Comparison of ENCODE assay signal across 8 cellular contexts in the genomic region with DNA sequence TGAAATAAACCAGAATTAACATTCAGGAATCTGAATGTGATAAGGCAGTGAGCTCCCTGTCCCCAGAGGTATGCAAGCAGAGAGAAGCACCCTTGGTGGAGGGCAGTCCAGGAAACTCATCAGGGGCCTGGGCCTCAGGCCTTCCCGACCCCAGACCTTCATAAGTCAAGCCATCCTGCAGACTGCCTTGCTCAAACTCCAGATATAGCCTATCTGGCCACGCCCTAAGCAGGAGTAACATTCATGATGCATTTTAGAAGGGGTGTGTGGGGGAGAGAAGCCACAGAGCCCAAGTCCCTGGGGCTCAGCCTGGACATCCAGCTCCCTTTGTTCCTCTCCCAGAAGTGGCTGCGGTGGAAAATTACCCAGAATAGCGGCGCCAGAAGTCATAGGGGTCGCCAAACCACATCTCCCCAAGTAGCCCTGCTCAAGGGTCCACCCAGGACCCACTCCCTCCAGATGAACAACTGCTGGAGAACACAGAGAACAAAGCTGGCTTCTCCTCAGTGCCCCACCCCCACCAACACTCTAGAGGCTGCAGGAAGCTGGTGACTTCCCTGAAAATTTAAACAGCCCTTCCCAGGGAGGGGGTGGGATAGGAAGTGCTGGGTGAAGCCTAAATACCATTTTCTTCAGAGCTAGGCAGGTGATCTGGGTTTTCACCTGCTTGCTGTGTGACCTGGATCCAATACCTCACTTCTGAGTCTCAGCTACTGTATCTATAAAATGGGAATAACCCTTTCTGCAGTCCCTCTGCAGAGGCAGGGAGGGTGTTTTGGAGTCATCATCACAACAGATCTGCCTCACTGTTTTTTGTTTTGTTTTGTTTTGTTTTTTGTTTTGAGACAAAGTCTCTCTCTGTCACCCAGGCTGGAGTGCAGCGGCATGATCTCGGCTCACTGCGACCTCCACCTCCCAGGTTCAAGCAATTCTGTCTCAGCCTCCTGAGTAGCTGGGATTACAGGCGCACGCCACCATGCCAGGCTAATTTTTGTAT. TPM values are rescaled to one million over a fixed set of nuclear protein-coding genes. Genes with fewer than 3 reads are reported as not detected.
A peak's percentile ranks its signal among the peaks of the same experiment; 100 is the strongest.
DNase-seq lines count a peak whose midpoint lies in the region; ATAC-seq and TF ChIP-seq lines count a peak whose summit lies in the region.

No MANE protein-coding gene starts in this region.

- no peaks in the 10 kb centered on the region for H3K27me3 Mint-ChIP-seq in naive thymus-derived CD8-positive, alpha-beta T cell

- POLR2A ChIA-PET in AG04450 (lab: Yijun Ruan, JAX) = no interaction called here
- POLR2A ChIA-PET in HEK293 (lab: Yijun Ruan, JAX) = interaction anchor here (0.5 to 4.2 kb wide), 11 partner anchors 15 to 1278 kb away, joined by 3 to 181 read pairs (median 3); no protein-coding TSS in a partner anchor
- POLR2A ChIA-PET in naive thymus-derived CD8-positive, alpha-beta T cell (lab: Charles Lee) = interaction anchor here (0.7 to 8.9 kb wide), 7 partner anchors 13 to 90 kb away, joined by 3 to 166 read pairs (median 4); no protein-coding TSS in a partner anchor

- H3K36me3 ChIP-seq in HEK293 (ENCODE audit: control insufficient read depth in 2 of 2, insufficient read depth in 1 of 2, low read length in 2 of 2) = no peaks in the 10 kb centered on the region; a peak in 1 of 3 replicates
- peaks cover 26% of the 10 kb centered on the region for H3K36me3 ChIP-seq in RWPE2 (ENCODE audit: low read depth)
- no peaks in the 10 kb centered on the region for H3K36me3 ChIP-seq in esophagus (ENCODE audit: control insufficient read depth in 2 of 2, insufficient read depth in 2 of 2, low read length in 1 of 2)
- no peaks in the 10 kb centered on the region for H3K36me3 ChIP-seq in effector memory CD4-positive, alpha-beta T cell (ENCODE audit: control insufficient read depth, insufficient read depth, low read length)

- H3K4me3 ChIP-seq in AG04450 (ENCODE audit: low read depth, low read length) (no peak overlapping the region), HEK293 (ENCODE audit: low read depth, low read length) (no peak overlapping the region), RWPE2 (ENCODE audit: severe bottlenecking) (no peak overlapping the region), esophagus (ENCODE audit: low read depth in 1 of 2, low read length in 2 of 2) (no peak overlapping the region)
- no peak overlapping the region for H3K4me3 ChIP-seq in effector memory CD4-positive, alpha-beta T cell (ENCODE audit: insufficient read depth, low read depth, low read length, poor library complexity, severe bottlenecking)

- no peaks in the 10 kb centered on the region for H3K27me3 ChIP-seq in AG04450 (ENCODE audit: control insufficient read depth, insufficient read depth, low read length)
- H3K27me3 ChIP-seq in RWPE2 (ENCODE audit: insufficient read depth, poor library complexity, severe bottlenecking) = no peaks in the 10 kb centered on the region
- no peaks in the 10 kb centered on the region for H3K27me3 ChIP-seq in esophagus (ENCODE audit: control insufficient read depth in 1 of 2, insufficient read depth in 2 of 2, low read length in 2 of 2)
- H3K27me3 ChIP-seq in effector memory CD4-positive, alpha-beta T cell (replicated peaks; ENCODE audit: control insufficient read depth, insufficient read depth, low read length, poor library complexity, severe bottlenecking) = no peaks in the 10 kb centered on the region

- ATAC-seq in RWPE2 (ENCODE audit: low read depth) (no peak), esophagus mucosa (no peak)
- no peak for ATAC-seq in naive thymus-derived CD8-positive, alpha-beta T cell

- 63 to 68% methylated on average over 11 of the region's 11 CpGs for WGBS in esophagus, 2 donors

- TF ChIP-seq CTCF in AG04450 (IDR thresholded peaks at IDR 0.05; ENCODE audit: low read depth, low read length) = no peak
- TF ChIP-seq CTCF in HEK293 (tag by site-specific recombination; IDR thresholded peaks at IDR 0.05) = no peak
- TF ChIP-seq CTCF in RWPE2 (IDR thresholded peaks at IDR 0.05; ENCODE audit: poor library complexity, severe bottlenecking) = no peak

- H3K9me3 ChIP-seq in AG04450 (ENCODE audit: control insufficient read depth, insufficient read depth, low read length) = no peaks in the 10 kb centered on the region; the same call in 1 of the 2 replicates
- H3K9me3 ChIP-seq in HEK293 (ENCODE audit: control insufficient read depth, insufficient read depth, low read depth, low read length) = no peaks in the 10 kb centered on the region
- H3K9me3 ChIP-seq in RWPE2 (ENCODE audit: severe bottlenecking) = no peaks in the 10 kb centered on the region
- H3K9me3 ChIP-seq in esophagus (ENCODE audit: control insufficient read depth in 2 of 2, insufficient read depth in 1 of 2, low read depth in 1 of 2, low read length in 1 of 2) = no peaks in the 10 kb centered on the region
- H3K9me3 ChIP-seq in effector memory CD4-positive, alpha-beta T cell (ENCODE audit: control insufficient read depth, low read length) = no peaks in the 10 kb centered on the region

- DNase-seq in AG04450 (ENCODE audit: low read depth, low spot score) (no peak), RWPE2 (ENCODE audit: low spot score) (no peak)
- DNase-seq in naive thymus-derived CD8-positive, alpha-beta T cell = no peak
- DNase-seq in effector memory CD4-positive, alpha-beta T cell = no peak
- DNase-seq in stimulated activated CD4-positive, alpha-beta T cell treated with anti-CD3 and anti-CD28 coated beads, Interleukin-4, amount 100 ng/mL, for 4 hours = no peak

- no peaks in the 10 kb centered on the region for H3K9me3 Mint-ChIP-seq in naive thymus-derived CD8-positive, alpha-beta T cell

- H3K4me3 Mint-ChIP-seq in naive thymus-derived CD8-positive, alpha-beta T cell = peak overlapping the region; percentile 75 to 96 (median 92)

- peak overlapping the region; percentile 77 to 99 (median 98) for H3K27ac Mint-ChIP-seq in naive thymus-derived CD8-positive, alpha-beta T cell

- CTCF ChIA-PET in AG04450 (lab: Charles Lee) (interaction anchor here (0.7 kb wide), 1 partner anchor 483 kb away, joined by 3 read pairs; no protein-coding TSS in a partner anchor), HEK293 (lab: Yijun Ruan, JAX) (interaction anchor here (0.7 to 3.6 kb wide), 8 partner anchors 11 to 134 kb away, joined by 3 to 17 read pairs (median 4); a partner anchor contains a TSS)

- H3K4me1 Mint-ChIP-seq in naive thymus-derived CD8-positive, alpha-beta T cell = peaks cover 35 to 72% (median 67%) of the 10 kb centered on the region in 4 donors

- H3K4me1 ChIP-seq in HEK293 (ENCODE audit: control insufficient read depth, insufficient read depth, low read length) (peaks cover 34% of the 10 kb centered on the region), RWPE2 (ENCODE audit: insufficient read depth, poor library complexity, severe bottlenecking) (peaks cover 72% of the 10 kb centered on the region), esophagus (ENCODE audit: control insufficient read depth in 2 of 2, insufficient read depth in 2 of 2, low read length in 1 of 2) (peaks cover 14 to 48% of the 10 kb centered on the region in 2 donors)
- H3K4me1 ChIP-seq in effector memory CD4-positive, alpha-beta T cell (ENCODE audit: control insufficient read depth, insufficient read depth, low read length, poor library complexity, severe bottlenecking) = peaks cover 28% of the 10 kb centered on the region

- peaks cover 0 to 12% (median 4%) of the 10 kb centered on the region in 3 donors for H3K36me3 Mint-ChIP-seq in naive thymus-derived CD8-positive, alpha-beta T cell

- H3K27ac ChIP-seq in AG04450 (ENCODE audit: low read depth, low read length) (peak overlapping the region; percentile 91), HEK293 (ENCODE audit: extremely low read depth, low read depth, low read length) (peak overlapping the region; percentile 99; the same call in 1 of the 2 replicates), RWPE2 (ENCODE audit: poor library complexity, severe bottlenecking) (peak overlapping the region; percentile 98), esophagus (ENCODE audit: low read depth in 2 of 2, low read length in 1 of 2) (peak overlapping the region; percentile 96 to 97)
- H3K27ac ChIP-seq in effector memory CD4-positive, alpha-beta T cell (ENCODE audit: insufficient read depth, low read length, poor library complexity, severe bottlenecking) = no peak overlapping the region

TF ChIP-seq in HEK293, 187 proteins besides CTCF, POLR2A, EP300 and RAD21 (continues in another document):
- TF ChIP-seq, protein P1, sequence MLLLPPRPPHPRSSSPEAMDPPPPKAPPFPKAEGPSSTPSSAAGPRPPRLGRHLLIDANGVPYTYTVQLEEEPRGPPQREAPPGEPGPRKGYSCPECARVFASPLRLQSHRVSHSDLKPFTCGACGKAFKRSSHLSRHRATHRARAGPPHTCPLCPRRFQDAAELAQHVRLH (tag by site-specific recombination; IDR thresholded peaks at IDR 0.05) = peak; percentile 96
- TF ChIP-seq ZNF600 (tag by site-specific recombination; IDR thresholded peaks at IDR 0.05) = peak; percentile 44; the same call in 1 of the 2 replicates
- peak; percentile 18; the same call in 1 of the 2 replicates for TF ChIP-seq PRDM1 (tag by site-specific recombination; IDR thresholded peaks at IDR 0.05)
- TF ChIP-seq, protein P2, sequence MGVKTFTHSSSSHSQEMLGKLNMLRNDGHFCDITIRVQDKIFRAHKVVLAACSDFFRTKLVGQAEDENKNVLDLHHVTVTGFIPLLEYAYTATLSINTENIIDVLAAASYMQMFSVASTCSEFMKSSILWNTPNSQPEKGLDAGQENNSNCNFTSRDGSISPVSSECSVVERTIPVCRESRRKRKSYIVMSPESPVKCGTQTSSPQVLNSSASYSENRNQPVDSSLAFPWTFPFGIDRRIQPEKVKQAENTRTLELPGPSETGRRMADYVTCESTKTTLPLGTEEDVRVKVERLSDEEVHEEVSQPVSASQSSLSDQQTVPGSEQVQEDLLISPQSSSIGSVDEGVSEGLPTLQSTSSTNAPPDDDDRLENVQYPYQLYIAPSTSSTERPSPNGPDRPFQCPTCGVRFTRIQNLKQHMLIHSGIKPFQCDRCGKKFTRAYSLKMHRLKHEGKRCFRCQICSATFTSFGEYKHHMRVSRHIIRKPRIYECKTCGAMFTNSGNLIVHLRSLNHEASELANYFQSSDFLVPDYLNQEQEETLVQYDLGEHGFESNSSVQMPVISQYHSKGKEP (tag by site-specific recombination; IDR thresholded peaks at IDR 0.05) = peak; percentile 51; the same call in 1 of the 2 replicates
- 0 out of 2 replicates have a peak, but pooled peaks have one; percentile 19 for TF ChIP-seq MZF1 (tag by site-specific recombination; IDR thresholded peaks at IDR 0.05; ENCODE audit: borderline replicate concordance)
- no peak for TF ChIP-seq ZIC2 (tag by site-specific recombination; IDR thresholded peaks at IDR 0.05)

RNA-seq across cellular contexts. Expression of a gene that starts 1.5 kb away (rescaled TPM):
- polyA plus RNA-seq in AG04450 (2011; rRNA removed) (13.6 and 13.7 TPM in 2 replicates), esophagus (100 to 1,000 TPM in 1 of 2 donors, 10 to 100 TPM in 1; 95.1 to 116 TPM)
- 24.9 and 28.1 TPM in 2 replicates for polyA minus RNA-seq in AG04450 (2011; rRNA and poly(A)+ RNA removed)
- 10 to 100 TPM; 40.6 to 43.8 TPM for total RNA-seq in naive thymus-derived CD8-positive, alpha-beta T cell
- polyA plus RNA-seq in naive thymus-derived CD8-positive, alpha-beta T cell = 10 to 100 TPM; 16.3 to 57.0 (median 44.8) TPM
- total RNA-seq in esophagus mucosa = 142 TPM
